Comparison of ENCODE assay signal across 17 cellular contexts in the genomic region with DNA sequence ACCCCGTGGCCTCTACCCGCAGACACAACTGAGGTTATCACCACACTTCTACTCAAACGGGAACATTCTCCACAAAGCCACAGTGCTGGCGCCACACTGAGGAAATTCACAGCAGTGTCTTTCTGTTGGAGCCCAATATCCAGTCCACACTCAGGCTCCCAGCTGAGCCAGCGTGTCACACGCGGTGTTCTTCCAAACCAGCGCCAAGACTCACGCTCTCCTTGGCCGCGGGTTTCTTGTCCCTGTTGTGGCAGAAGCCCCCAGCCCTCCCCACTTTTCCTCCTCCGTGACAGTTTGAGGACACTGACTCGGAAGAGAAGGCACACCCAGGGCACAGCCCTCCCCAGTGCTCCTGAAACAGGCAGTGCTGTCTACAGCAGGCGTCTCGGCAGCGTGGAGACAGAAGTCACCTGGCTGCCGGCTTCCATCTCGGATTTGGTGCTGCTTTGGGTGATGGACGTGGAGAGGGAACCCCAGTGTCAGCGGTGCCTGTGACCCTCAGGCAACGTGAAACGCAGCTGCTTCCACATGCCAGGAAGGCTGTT. TPM values are rescaled to one million over a fixed set of nuclear protein-coding genes. Genes with fewer than 3 reads are reported as not detected.
A peak's percentile ranks its signal among the peaks of the same experiment; 100 is the strongest.
DNase-seq lines count a peak whose midpoint lies in the region; ATAC-seq, FAIRE-seq and TF ChIP-seq lines count a peak whose summit lies in the region.
"Had no signal": no experiment of that assay in that cellular context is flagged by ENCODE, and none has a peak within 500 bp of the region (broad histone marks: within the 10 kb centered on the region; RNA-seq: fewer than 3 reads in every experiment).

No MANE protein-coding gene starts in this region.

- H3K4me3 ChIP-seq in GM12875 (ENCODE audit: low read depth, low read length) (no peak overlapping the region), HepG2 (replicated peaks in 1 of 3; ENCODE audit: insufficient read depth in 1 of 3, low read depth in 2 of 3, low read length in 3 of 3) (peak overlapping the region in 1 of 3 experiments; percentile 36; a peak in 1 of 6 replicates)
- H3K4me3 ChIP-seq: coronary artery, MG63, SJCRH30 had no signal

- FAIRE-seq in HepG2 (lab: Jason Lieb, UNC), result peak; percentile 71

- 15% methylated on average over 14 of the region's 22 CpGs for WGBS in HepG2 (ENCODE audit: low lambda C conversion rate)

- TF ChIP-seq EP300 in HepG2 (IDR thresholded peaks at IDR 0.05; ENCODE audit: low read depth in 2 of 2, low read length in 2 of 2) (no peak), HepG2 (CRISPR knock-in tag; IDR thresholded peaks at IDR 0.05; ENCODE audit: borderline replicate concordance) (no peak)

- H3K4me1 ChIP-seq in HepG2 (ENCODE audit: insufficient read depth, low read length), result peaks cover 46% of the 10 kb centered on the region
- H3K4me1 ChIP-seq: SJCRH30 had no signal

- no peaks in the 10 kb centered on the region for H3K79me2 ChIP-seq in HepG2 (ENCODE audit: insufficient read depth, low read length)

- H3K27ac ChIP-seq in HepG2 (ENCODE audit: extremely low read length, insufficient read depth, low read length), result no peak overlapping the region
- H3K27ac ChIP-seq: coronary artery, neutrophil, SJCRH30 had no signal

- peak overlapping the region; percentile 68 for H3K4me2 ChIP-seq in HepG2 (ENCODE audit: low read depth, low read length)

- peak; percentile 63 for ATAC-seq in HepG2
- ATAC-seq: activated CD4-positive, alpha-beta T cell treated with anti-CD3 and anti-CD28 coated beads for 36 hours had no signal

- in situ Hi-C loops in HepG2 (cut with HindIII; ENCODE audit: extremely low pct_ligation_motif_present, low pct_unique_long_range_greater_than_20kb), result loop anchor here (10.0 kb wide), 1 partner anchor 65 kb away; no protein-coding TSS in a partner anchor

- no peak overlapping the region for H2AFZ ChIP-seq in HepG2 (ENCODE audit: low read length)

- peak; percentile 38; the same call in 1 of the 2 replicates for TF ChIP-seq RAD21 in HepG2 (CRISPR knock-in tag; IDR thresholded peaks at IDR 0.05)

- H3K9me3 ChIP-seq in HepG2 (ENCODE audit: low read length), result no peaks in the 10 kb centered on the region
- H3K9me3 ChIP-seq: neutrophil, SJCRH30 had no signal

- CTCF ChIA-PET in HepG2 (lab: Yijun Ruan, JAX; ENCODE audit: low intra/inter-chr PET ratio, low total read pairs), result no interaction called here

- intact Hi-C loops in HepG2 (cut with micrococcal nuclease; ENCODE audit: unreplicated experiment), result no loop called here

- H3K9ac ChIP-seq in HepG2 (ENCODE audit: insufficient read depth, low read depth, low read length), result no peak overlapping the region

- POLR2A ChIA-PET in HepG2 (lab: Yijun Ruan, JAX), result interaction anchor here (1.0 kb wide), 1 partner anchor 54 kb away, joined by 3 read pairs; no protein-coding TSS in a partner anchor

- DNase-seq in MV-4-11 (lab: John Stamatoyannopoulos, UW) (peak; percentile 57), UCSD-AML1 (lab: John Stamatoyannopoulos, UW; ENCODE audit: unreplicated experiment) (peak; percentile 54), HepG2 (ENCODE audit: low spot score) (no peak), C1 segment of cervical spinal cord (lab: John Stamatoyannopoulos, UW) (no peak), erythroblast (lab: John Stamatoyannopoulos, UW) (no peak), putamen (ENCODE audit: low spot score) (no peak)
- DNase-seq in central memory CD4-positive, alpha-beta T cell, result no peak
- DNase-seq: activated CD4-positive, alpha-beta T cell treated with anti-CD3 and anti-CD28 coated beads for 36 hours; activated T-cell treated with anti-CD3 and anti-CD28 coated beads, Interleukin-2, amount 50 U/mL, for 48 hours; CD4-positive, CD25-positive, alpha-beta regulatory T cell; GF-D8; HFFc6; MG63; SJCRH30 had no signal

- no peaks in the 10 kb centered on the region for H4K20me1 ChIP-seq in HepG2 (ENCODE audit: insufficient read depth, low read length)

- no peaks in the 10 kb centered on the region for H3K36me3 ChIP-seq in HepG2 (replicated peaks in 1 of 2; ENCODE audit: control insufficient read depth in 1 of 2, insufficient read depth in 2 of 2, low read length in 2 of 2)
- H3K36me3 ChIP-seq: MG63, neutrophil, SJCRH30 had no signal

- BruUV-seq in HepG2 (replicated peaks; lab: Mats Ljungman, UMichigan), result no TSS peak

- 0 out of 2 replicates have a peak, but pooled peaks have one; percentile 2 for TF ChIP-seq CTCF in GM12875 (IDR thresholded peaks at IDR 0.05; ENCODE audit: borderline replicate concordance, insufficient read depth, low read depth, low read length)
- peak; percentile 61 for TF ChIP-seq CTCF in HepG2 (CRISPR knock-in tag; IDR thresholded peaks at IDR 0.05)

- no peak for TF ChIP-seq POLR2A in HepG2 (IDR thresholded peaks at IDR 0.05; ENCODE audit: insufficient read depth in 1 of 2, low read depth in 2 of 2, low read length in 2 of 2)
- TF ChIP-seq POLR2A in erythroblast (IDR thresholded peaks at IDR 0.05; ENCODE audit: low read length), result no peak

- H3K27me3 ChIP-seq in HepG2 (ENCODE audit: control insufficient read depth in 1 of 2, insufficient read depth in 2 of 2, low read length in 2 of 2), result peaks cover 15 to 44% of the 10 kb centered on the region in 2 experiments

RNA-seq across cellular contexts. Expression of a gene that starts 35.4 kb away (rescaled TPM):
- total RNA-seq in HepG2 (2016; rRNA removed; fragmentation: Illumina TruSeq; extraction: Trizol), result 46.8 and 54.4 TPM in 2 replicates
- 14.8 and 16.1 TPM in 2 replicates for total RNA-seq in HepG2 (2016; cell fraction: cytosol; rRNA removed; fragmentation: Illumina TruSeq; extraction: Trizol; ENCODE audit: low read depth)
- 41.2 and 56.0 TPM in 2 replicates for total RNA-seq in HepG2 (2016; cell fraction: insoluble cytoplasmic fraction; rRNA removed; fragmentation: Illumina TruSeq; extraction: Trizol)
- total RNA-seq in HepG2 (2016; cell fraction: membrane; rRNA removed; fragmentation: Illumina TruSeq; extraction: Trizol), result 53.6 and 57.0 TPM in 2 replicates
- total RNA-seq in HepG2 (2016; cell fraction: nucleus; rRNA removed; fragmentation: Illumina TruSeq; extraction: Trizol), result 49.6 and 56.0 TPM in 2 replicates
- polyA plus RNA-seq in HepG2 (2011; rRNA removed), result 32.2 and 40.5 TPM in 2 replicates
- 34.8 and 46.1 TPM in 2 replicates for polyA plus RNA-seq in HepG2 (2011; cell fraction: cytosol; rRNA removed)
- polyA plus RNA-seq in HepG2 (2011; cell fraction: nucleus; rRNA removed), result 58.5 and 63.8 TPM in 2 replicates
- 30.3 and 31.7 TPM in 2 replicates for polyA plus RNA-seq in HepG2 (2012)
- polyA plus RNA-seq in HepG2 (2016; cell fraction: cytosol; fragmentation: Illumina TruSeq; extraction: Trizol; ENCODE audit: low read depth), result 19.7 and 23.3 TPM in 2 replicates
- polyA plus RNA-seq in HepG2 (2016; cell fraction: insoluble cytoplasmic fraction; fragmentation: Illumina TruSeq; extraction: Trizol; ENCODE audit: low read depth), result 37.4 and 44.0 TPM in 2 replicates
- polyA plus RNA-seq in HepG2 (2016; cell fraction: membrane; fragmentation: Illumina TruSeq; extraction: Trizol; ENCODE audit: low read depth), result 43.7 and 47.5 TPM in 2 replicates
- 78.1 and 78.9 TPM in 2 replicates for polyA plus RNA-seq in HepG2 (2016; cell fraction: nucleus; fragmentation: Illumina TruSeq; extraction: Trizol; ENCODE audit: insufficient read depth, low read depth)
- polyA minus RNA-seq in HepG2 (2011; rRNA and poly(A)+ RNA removed; ENCODE audit: low replicate concordance), result 56.4 and 145 TPM in 2 replicates
- polyA minus RNA-seq in HepG2 (2011; cell fraction: cytosol; rRNA and poly(A)+ RNA removed), result 41.5 and 50.9 TPM in 2 replicates
- 28.1 and 33.7 TPM in 2 replicates for polyA minus RNA-seq in HepG2 (2011; cell fraction: nucleus; rRNA and poly(A)+ RNA removed)

RNA-seq across cellular contexts. Expression of a gene that starts 40.3 kb away (rescaled TPM):
- total RNA-seq in HepG2 (2016; rRNA removed; fragmentation: Illumina TruSeq; extraction: Trizol), result 24.6 and 35.1 TPM in 2 replicates
- 16.9 and 17.1 TPM in 2 replicates for total RNA-seq in HepG2 (2016; cell fraction: cytosol; rRNA removed; fragmentation: Illumina TruSeq; extraction: Trizol; ENCODE audit: low read depth)
- total RNA-seq in HepG2 (2016; cell fraction: insoluble cytoplasmic fraction; rRNA removed; fragmentation: Illumina TruSeq; extraction: Trizol), result 24.1 and 32.9 TPM in 2 replicates
- total RNA-seq in HepG2 (2016; cell fraction: membrane; rRNA removed; fragmentation: Illumina TruSeq; extraction: Trizol), result 10.3 and 11.2 TPM in 2 replicates
- total RNA-seq in HepG2 (2016; cell fraction: nucleus; rRNA removed; fragmentation: Illumina TruSeq; extraction: Trizol), result 29.9 and 34.8 TPM in 2 replicates
- 20.1 and 22.2 TPM in 2 replicates for polyA plus RNA-seq in HepG2 (2011; rRNA removed)
- polyA plus RNA-seq in HepG2 (2011; cell fraction: cytosol; rRNA removed), result 11.2 and 11.3 TPM in 2 replicates
- 110 and 114 TPM in 2 replicates for polyA plus RNA-seq in HepG2 (2011; cell fraction: nucleus; rRNA removed)
- 22.7 and 27.0 TPM in 2 replicates for polyA plus RNA-seq in HepG2 (2012)
- polyA plus RNA-seq in HepG2 (2016; cell fraction: cytosol; fragmentation: Illumina TruSeq; extraction: Trizol; ENCODE audit: low read depth), result 3.0 and 3.7 TPM in 2 replicates
- 25.7 and 32.8 TPM in 2 replicates for polyA plus RNA-seq in HepG2 (2016; cell fraction: insoluble cytoplasmic fraction; fragmentation: Illumina TruSeq; extraction: Trizol; ENCODE audit: low read depth)
- polyA plus RNA-seq in HepG2 (2016; cell fraction: membrane; fragmentation: Illumina TruSeq; extraction: Trizol; ENCODE audit: low read depth), result 4.3 and 6.1 TPM in 2 replicates
- 70.6 and 74.1 TPM in 2 replicates for polyA plus RNA-seq in HepG2 (2016; cell fraction: nucleus; fragmentation: Illumina TruSeq; extraction: Trizol; ENCODE audit: insufficient read depth, low read depth)
- polyA minus RNA-seq in HepG2 (2011; rRNA and poly(A)+ RNA removed; ENCODE audit: low replicate concordance), result 9.8 and 26.9 TPM in 2 replicates
- 5.9 and 9.7 TPM in 2 replicates for polyA minus RNA-seq in HepG2 (2011; cell fraction: cytosol; rRNA and poly(A)+ RNA removed)
- polyA minus RNA-seq in HepG2 (2011; cell fraction: nucleus; rRNA and poly(A)+ RNA removed), result 27.0 and 37.2 TPM in 2 replicates

RNA-seq across cellular contexts. Expression of a gene that starts 53.5 kb away (rescaled TPM):
- total RNA-seq in HepG2 (2016; rRNA removed; fragmentation: Illumina TruSeq; extraction: Trizol), result 11.7 and 15.8 TPM in 2 replicates
- 8.0 and 9.1 TPM in 2 replicates for total RNA-seq in HepG2 (2016; cell fraction: cytosol; rRNA removed; fragmentation: Illumina TruSeq; extraction: Trizol; ENCODE audit: low read depth)
- 11.9 and 14.9 TPM in 2 replicates for total RNA-seq in HepG2 (2016; cell fraction: insoluble cytoplasmic fraction; rRNA removed; fragmentation: Illumina TruSeq; extraction: Trizol)
- 9.8 and 11.8 TPM in 2 replicates for total RNA-seq in HepG2 (2016; cell fraction: membrane; rRNA removed; fragmentation: Illumina TruSeq; extraction: Trizol)
- 6.6 and 7.1 TPM in 2 replicates for total RNA-seq in HepG2 (2016; cell fraction: nucleus; rRNA removed; fragmentation: Illumina TruSeq; extraction: Trizol)
- polyA plus RNA-seq in HepG2 (2011; rRNA removed), result 94.1 and 110 TPM in 2 replicates
- 129 and 137 TPM in 2 replicates for polyA plus RNA-seq in HepG2 (2011; cell fraction: cytosol; rRNA removed)
- polyA plus RNA-seq in HepG2 (2011; cell fraction: nucleus; rRNA removed), result 53.4 and 59.2 TPM in 2 replicates
- 58.7 and 69.9 TPM in 2 replicates for polyA plus RNA-seq in HepG2 (2012)
- polyA plus RNA-seq in HepG2 (2016; cell fraction: cytosol; fragmentation: Illumina TruSeq; extraction: Trizol; ENCODE audit: low read depth), result 34.3 and 43.0 TPM in 2 replicates
- 53.0 and 57.2 TPM in 2 replicates for polyA plus RNA-seq in HepG2 (2016; cell fraction: insoluble cytoplasmic fraction; fragmentation: Illumina TruSeq; extraction: Trizol; ENCODE audit: low read depth)
- polyA plus RNA-seq in HepG2 (2016; cell fraction: membrane; fragmentation: Illumina TruSeq; extraction: Trizol; ENCODE audit: low read depth), result 32.8 and 40.2 TPM in 2 replicates
- 34.9 and 36.2 TPM in 2 replicates for polyA plus RNA-seq in HepG2 (2016; cell fraction: nucleus; fragmentation: Illumina TruSeq; extraction: Trizol; ENCODE audit: insufficient read depth, low read depth)
- polyA minus RNA-seq in HepG2 (2011; rRNA and poly(A)+ RNA removed; ENCODE audit: low replicate concordance), result 37.2 and 51.7 TPM in 2 replicates
- 24.0 and 25.6 TPM in 2 replicates for polyA minus RNA-seq in HepG2 (2011; cell fraction: cytosol; rRNA and poly(A)+ RNA removed)
- 9.0 and 15.4 TPM in 2 replicates for polyA minus RNA-seq in HepG2 (2011; cell fraction: nucleus; rRNA and poly(A)+ RNA removed)

Comparison
In these comparisons a context has a peak if more than half of its experiments do, and no peak if none do; other contexts are left out.
1. DNase-seq: peak in MV-4-11 (single experiment) and UCSD-AML1 (single experiment); none in HepG2 (single experiment), C1 segment of cervical spinal cord (0 of 14), erythroblast (0 of 2), putamen (single experiment) and central memory CD4-positive, alpha-beta T cell (single experiment).